11 cellular contexts compared by ENCODE assay signal in the genomic region with DNA sequence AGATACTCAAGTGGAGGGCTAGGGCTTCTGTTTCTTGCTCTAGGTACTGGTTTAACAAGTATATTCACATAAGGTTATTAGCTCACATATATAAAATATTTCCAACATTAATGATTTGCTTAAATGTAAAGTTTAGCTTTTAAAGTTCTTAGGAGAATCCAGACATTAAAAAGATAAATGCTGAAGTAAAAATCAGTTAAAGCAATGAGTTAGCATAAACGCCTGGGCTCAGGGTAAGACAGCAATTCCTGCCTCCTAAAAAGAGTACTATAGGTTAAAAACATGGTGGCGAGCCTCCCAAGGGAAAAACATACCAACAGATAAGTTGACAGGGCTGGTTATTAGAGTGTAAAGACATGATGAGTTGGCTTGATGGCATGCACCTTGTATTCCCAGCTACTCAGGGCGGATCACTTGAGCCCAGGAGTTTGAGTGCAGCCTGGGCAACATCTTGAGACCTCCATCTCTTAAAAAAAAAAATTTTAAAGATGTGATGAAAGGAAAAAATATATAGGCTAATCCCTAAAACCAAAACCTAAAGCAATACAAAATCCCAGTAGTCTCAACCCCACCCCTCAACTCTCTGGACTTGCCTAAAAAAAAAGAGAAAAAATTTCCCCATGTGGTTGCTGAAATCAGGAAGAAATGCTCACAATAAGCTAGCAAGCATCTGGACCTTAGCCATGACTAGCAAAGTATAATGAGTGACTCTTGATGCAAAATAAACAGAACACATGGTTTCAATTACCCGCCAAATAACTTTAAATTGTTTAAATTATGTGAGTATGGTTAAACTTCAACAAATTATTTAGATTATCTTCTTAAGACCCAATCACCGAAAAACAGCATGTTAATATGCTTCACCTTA. TPM values are rescaled to one million over a fixed set of nuclear protein-coding genes. Genes with fewer than 3 reads are reported as not detected.
DNase-seq lines count a peak whose midpoint lies in the region; ATAC-seq and TF ChIP-seq lines count a peak whose summit lies in the region.
"Had no signal": no experiment of that assay in that cellular context is flagged by ENCODE, and none has a peak within 500 bp of the region (broad histone marks: within the 10 kb centered on the region; RNA-seq: fewer than 3 reads in every experiment).

No MANE protein-coding gene starts in this region.

- H3K9me2 ChIP-seq in Karpas-422 (replicated peaks; ENCODE audit: insufficient read depth, low read length): no peaks in the 10 kb centered on the region

- peaks cover 64 to 82% (median 77%) of the 10 kb centered on the region in 11 experiments for H4K20me1 ChIP-seq in BLaER1 treated with 17β-estradiol and CSF1 and Interleukin-3, amounts not matched to agents 10 nM and 100 nM
- H4K20me1 ChIP-seq in Karpas-422 (ENCODE audit: insufficient read depth, low read depth, low read length): 0 out of 2 replicates have a peak, but pooled peaks cover 6% of the 10 kb centered on the region

- no peaks in the 10 kb centered on the region for H3K27me3 Mint-ChIP-seq in naive thymus-derived CD8-positive, alpha-beta T cell
- H3K27me3 Mint-ChIP-seq: naive B cell had no signal

- H3K9ac ChIP-seq in BLaER1 treated with 17β-estradiol and CSF1 and Interleukin-3, amounts not matched to agents 10 nM and 100 nM: peak overlapping the region in 3 of 11 experiments; percentile 24 to 99 (median 99); a peak in 5 of 22 replicates
- no peak overlapping the region for H3K9ac ChIP-seq in Karpas-422 (ENCODE audit: low read length)

- POLR2A ChIA-PET in naive thymus-derived CD8-positive, alpha-beta T cell (lab: Charles Lee): interaction anchor here (1.0 kb wide), 1 partner anchor 13 kb away, joined by 3 read pairs; no protein-coding TSS in a partner anchor
- POLR2A ChIA-PET in GM10248 (lab: Yijun Ruan, JAX): no interaction called here

- peaks cover 0 to 48% (median 16%) of the 10 kb centered on the region in 3 donors for H3K36me3 Mint-ChIP-seq in naive thymus-derived CD8-positive, alpha-beta T cell

- ATAC-seq in naive thymus-derived CD8-positive, alpha-beta T cell: no peak
- no peak for ATAC-seq in GM21526 (IDR thresholded peaks at IDR 0.05; ENCODE audit: low FRiP score, unreplicated experiment)

- 0 out of 22 replicates have a peak, but pooled peaks cover 0 to 5% (median 0%) of the 10 kb centered on the region in 11 experiments for H3K9me3 ChIP-seq in BLaER1 treated with 17β-estradiol and CSF1 and Interleukin-3, amounts not matched to agents 10 nM and 100 nM (replicated peaks in 1 of 11)
- no peaks in the 10 kb centered on the region for H3K9me3 ChIP-seq in Karpas-422 (ENCODE audit: low read length)

- H3K4me1 Mint-ChIP-seq in naive thymus-derived CD8-positive, alpha-beta T cell: peaks cover 16 to 62% (median 44%) of the 10 kb centered on the region in 4 donors

- peaks cover 86% of the 10 kb centered on the region for H3K79me2 ChIP-seq in Karpas-422 (ENCODE audit: low read length)

- H3K4me1 ChIP-seq in BLaER1 treated with 17β-estradiol and CSF1 and Interleukin-3, amounts not matched to agents 10 nM and 100 nM: peaks cover 22 to 67% (median 31%) of the 10 kb centered on the region in 10 experiments
- H3K4me1 ChIP-seq in Karpas-422 (ENCODE audit: low read length): peaks cover 51% of the 10 kb centered on the region

- peak overlapping the region in 5 of 10 experiments; percentile 2 to 98 (median 89); a peak in 9 of 20 replicates for H3K4me3 ChIP-seq in BLaER1 treated with 17β-estradiol and CSF1 and Interleukin-3, amounts not matched to agents 10 nM and 100 nM
- H3K4me3 ChIP-seq in Karpas-422 (ENCODE audit: low read length) (no peak overlapping the region), astrocyte of the spinal cord (ENCODE audit: low read depth, low read length) (no peak overlapping the region)

- peak overlapping the region in 5 of 10 donors; percentile 3 to 67 (median 31) for H3K27ac Mint-ChIP-seq in naive thymus-derived CD8-positive, alpha-beta T cell

- H3K4me3 Mint-ChIP-seq in naive thymus-derived CD8-positive, alpha-beta T cell: peak overlapping the region; percentile 15 to 57 (median 41)

- CTCF ChIA-PET in GM10248 (lab: Yijun Ruan, JAX): interaction anchor here (1.2 to 1.5 kb wide), 2 partner anchors 17 to 419 kb away, joined by 3 read pairs; no protein-coding TSS in a partner anchor

- in situ Hi-C loops in astrocyte of the spinal cord (cut with HindIII; ENCODE audit: low sequenced_read_pairs): no loop called here

- H2AFZ ChIP-seq in Karpas-422 (ENCODE audit: low read length): no peak overlapping the region

- H3K27ac ChIP-seq in BLaER1 treated with 17β-estradiol and CSF1 and Interleukin-3, amounts not matched to agents 10 nM and 100 nM: peak overlapping the region in 2 of 11 experiments; percentile 98 to 100; a peak in 2 of 22 replicates
- H3K27ac ChIP-seq in Karpas-422 (ENCODE audit: low read length): peak overlapping the region; percentile 28

- peak overlapping the region; percentile 37 to 88 (median 67) for H3K4me2 ChIP-seq in BLaER1 treated with 17β-estradiol and CSF1 and Interleukin-3, amounts not matched to agents 10 nM and 100 nM
- peak overlapping the region; percentile 3 for H3K4me2 ChIP-seq in Karpas-422 (ENCODE audit: low read depth, low read length, poor library complexity, severe bottlenecking)

- no peaks in the 10 kb centered on the region for H3K27me3 ChIP-seq in BLaER1 treated with 17β-estradiol and CSF1 and Interleukin-3, amounts not matched to agents 10 nM and 100 nM
- H3K27me3 ChIP-seq in Karpas-422 (ENCODE audit: low read length): no peaks in the 10 kb centered on the region

- TF ChIP-seq CTCF in astrocyte of the spinal cord (IDR thresholded peaks at IDR 0.05; ENCODE audit: low read depth, low read length) (no peak), GM10248 (IDR thresholded peaks at IDR 0.05; ENCODE audit: control extremely low read depth, extremely low read depth, low read depth, missing control alignments) (no peak)

- H3K9me3 Mint-ChIP-seq in naive thymus-derived CD8-positive, alpha-beta T cell: no peaks in the 10 kb centered on the region
- H3K9me3 Mint-ChIP-seq: naive B cell had no signal

- peaks cover 57 to 67% (median 64%) of the 10 kb centered on the region in 11 experiments for H3K36me3 ChIP-seq in BLaER1 treated with 17β-estradiol and CSF1 and Interleukin-3, amounts not matched to agents 10 nM and 100 nM
- peaks cover 50% of the 10 kb centered on the region for H3K36me3 ChIP-seq in Karpas-422 (ENCODE audit: insufficient read depth, low read length)

- DNase-seq in Karpas-422 (no peak), astrocyte of the spinal cord (ENCODE audit: low read depth, low spot score) (peak; percentile 69), foreskin melanocyte (no peak), GM10248 (ENCODE audit: extremely low spot score) (no peak), NCI-H1092 treated with DMSO at 0.1 percent for 48 hours (lab: John Stamatoyannopoulos, UW) (no peak)
- no peak for DNase-seq in naive thymus-derived CD8-positive, alpha-beta T cell
- DNase-seq: activated naive CD4-positive, alpha-beta T cell treated with Interleukin-2 at 50 U/mL for 16 hours; naive B cell; NCI-H1417 treated with DMSO at 0.1 percent for 48 hours had no signal

RNA-seq across cellular contexts. Expression of gene GOLPH3, which starts 3.6 kb away (rescaled TPM):
- total RNA-seq in Karpas-422 (2014; rRNA removed; shearing (Covaris generic); ENCODE audit: low replicate concordance): 54.4 and 78.1 TPM in 2 replicates
- total RNA-seq in naive thymus-derived CD8-positive, alpha-beta T cell: 10 to 100 TPM; 63.7 to 65.7 TPM
- 10 to 100 TPM; 64.0 to 88.0 (median 74.3) TPM for polyA plus RNA-seq in naive thymus-derived CD8-positive, alpha-beta T cell
